ENCODE assay signal across 13 cellular contexts in genomic region chr7:91276909-91277308, GRCh38. TPM values are rescaled to one million over a fixed set of nuclear protein-coding genes. Genes with fewer than 3 reads are reported as not detected.
DNase-seq lines count a peak whose midpoint lies in the region; ATAC-seq and TF ChIP-seq lines count a peak whose summit lies in the region.
"Had no signal": no experiment of that assay in that cellular context is flagged by ENCODE, and none has a peak within 500 bp of the region (broad histone marks: within the 10 kb centered on the region; RNA-seq: fewer than 3 reads in every experiment).

No MANE protein-coding gene starts in this region.

- no peaks in the 10 kb centered on the region for H3K4me1 ChIP-seq in left ventricle myocardium inferior
- H3K4me1 ChIP-seq: gastroesophageal sphincter had no signal

- peak; percentile 69 for DNase-seq in NOMO-1 treated with dmso at 0.1 percent for 144 hours (lab: John Stamatoyannopoulos, UW; ENCODE audit: unreplicated experiment)
- DNase-seq in GDM1 (lab: John Stamatoyannopoulos, UW): no peak
- DNase-seq in NCI-H1417 treated with DMSO at 0.1 percent for 48 hours (lab: John Stamatoyannopoulos, UW): no peak
- no peak for DNase-seq in left ventricle myocardium inferior
- DNase-seq in GM19238 (ENCODE audit: insufficient read length, low spot score): no peak
- DNase-seq: activated CD4-positive, alpha-beta memory T cell treated with anti-CD3 and anti-CD28 coated beads for 36 hours; effector CD4-positive, alpha-beta T cell; NCI-H1092 had no signal

- TF ChIP-seq CTCF in left ventricle myocardium inferior (IDR thresholded peaks at IDR 0.05; ENCODE audit: borderline replicate concordance): no peak

- intact Hi-C loops in left ventricle myocardium inferior (cut with micrococcal nuclease): no loop called here

- no peaks in the 10 kb centered on the region for H3K36me3 ChIP-seq in left ventricle myocardium inferior
- H3K36me3 ChIP-seq: gastroesophageal sphincter, neutrophil had no signal

- no peaks in the 10 kb centered on the region for H3K9me3 ChIP-seq in left ventricle myocardium inferior (replicated peaks)
- H3K9me3 ChIP-seq: gastroesophageal sphincter, neutrophil had no signal

- ATAC-seq in GM18870 (IDR thresholded peaks at IDR 0.05; ENCODE audit: unreplicated experiment): peak; percentile 93
- ATAC-seq in GM21576 (IDR thresholded peaks at IDR 0.05; ENCODE audit: unreplicated experiment): peak; percentile 81
- peak; percentile 86 for ATAC-seq in HG03097 (IDR thresholded peaks at IDR 0.05; ENCODE audit: low FRiP score, unreplicated experiment)
- ATAC-seq: gastroesophageal sphincter had no signal

- H3K27ac ChIP-seq in left ventricle myocardium inferior (replicated peaks): no peak overlapping the region
- H3K27ac ChIP-seq: gastroesophageal sphincter, neutrophil had no signal

- H3K27me3 ChIP-seq in left ventricle myocardium inferior (ENCODE audit: low read depth): no peaks in the 10 kb centered on the region
- H3K27me3 ChIP-seq: gastroesophageal sphincter, neutrophil had no signal

- H3K4me3 ChIP-seq in left ventricle myocardium inferior: no peak overlapping the region
- H3K4me3 ChIP-seq: gastroesophageal sphincter had no signal

RNA-seq across cellular contexts. Expression of gene FZD1, which starts 12.7 kb away (rescaled TPM):
- total RNA-seq in left ventricle myocardium inferior: 14.1 TPM
